1 cellular context compared by ENCODE assay signal in the genomic region with DNA sequence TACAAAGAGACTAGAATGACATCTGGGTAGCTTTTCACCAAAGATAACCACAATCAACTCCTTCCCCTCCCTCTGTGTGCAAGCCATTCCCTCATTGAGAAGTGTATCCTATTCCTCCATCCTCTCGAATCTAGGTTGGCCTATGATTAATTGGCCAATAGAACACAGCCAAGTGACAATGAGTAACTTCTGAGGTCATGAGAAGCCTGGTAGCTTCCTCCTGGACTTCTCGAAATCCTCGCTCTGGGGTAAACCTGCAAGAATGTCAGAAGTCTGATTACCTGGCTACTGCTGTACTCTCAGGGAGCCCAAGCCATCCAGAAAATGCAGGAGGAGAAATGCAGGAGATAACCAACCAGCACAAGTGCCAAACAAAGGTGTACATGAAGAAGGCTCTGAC.
TF ChIP-seq lines count a peak whose summit lies in the region.

No MANE protein-coding gene starts in this region.

TF ChIP-seq in SK-N-SH treated with all-trans-retinoic acid at 6 μM for 48 hours, 23 proteins besides CTCF, POLR2A, EP300 and RAD21 (continued from another document):
- TF ChIP-seq, protein P1, sequence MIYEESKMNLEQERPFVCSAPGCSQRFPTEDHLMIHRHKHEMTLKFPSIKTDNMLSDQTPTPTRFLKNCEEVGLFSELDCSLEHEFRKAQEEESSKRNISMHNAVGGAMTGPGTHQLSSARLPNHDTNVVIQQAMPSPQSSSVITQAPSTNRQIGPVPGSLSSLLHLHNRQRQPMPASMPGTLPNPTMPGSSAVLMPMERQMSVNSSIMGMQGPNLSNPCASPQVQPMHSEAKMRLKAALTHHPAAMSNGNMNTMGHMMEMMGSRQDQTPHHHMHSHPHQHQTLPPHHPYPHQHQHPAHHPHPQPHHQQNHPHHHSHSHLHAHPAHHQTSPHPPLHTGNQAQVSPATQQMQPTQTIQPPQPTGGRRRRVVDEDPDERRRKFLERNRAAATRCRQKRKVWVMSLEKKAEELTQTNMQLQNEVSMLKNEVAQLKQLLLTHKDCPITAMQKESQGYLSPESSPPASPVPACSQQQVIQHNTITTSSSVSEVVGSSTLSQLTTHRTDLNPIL (CRISPR knock-in tag; IDR thresholded peaks at IDR 0.05; ENCODE audit: low read depth), result no peak
- TF ChIP-seq ZNF8 (CRISPR knock-in tag; IDR thresholded peaks at IDR 0.05), result no peak
- TF ChIP-seq, protein P2, sequence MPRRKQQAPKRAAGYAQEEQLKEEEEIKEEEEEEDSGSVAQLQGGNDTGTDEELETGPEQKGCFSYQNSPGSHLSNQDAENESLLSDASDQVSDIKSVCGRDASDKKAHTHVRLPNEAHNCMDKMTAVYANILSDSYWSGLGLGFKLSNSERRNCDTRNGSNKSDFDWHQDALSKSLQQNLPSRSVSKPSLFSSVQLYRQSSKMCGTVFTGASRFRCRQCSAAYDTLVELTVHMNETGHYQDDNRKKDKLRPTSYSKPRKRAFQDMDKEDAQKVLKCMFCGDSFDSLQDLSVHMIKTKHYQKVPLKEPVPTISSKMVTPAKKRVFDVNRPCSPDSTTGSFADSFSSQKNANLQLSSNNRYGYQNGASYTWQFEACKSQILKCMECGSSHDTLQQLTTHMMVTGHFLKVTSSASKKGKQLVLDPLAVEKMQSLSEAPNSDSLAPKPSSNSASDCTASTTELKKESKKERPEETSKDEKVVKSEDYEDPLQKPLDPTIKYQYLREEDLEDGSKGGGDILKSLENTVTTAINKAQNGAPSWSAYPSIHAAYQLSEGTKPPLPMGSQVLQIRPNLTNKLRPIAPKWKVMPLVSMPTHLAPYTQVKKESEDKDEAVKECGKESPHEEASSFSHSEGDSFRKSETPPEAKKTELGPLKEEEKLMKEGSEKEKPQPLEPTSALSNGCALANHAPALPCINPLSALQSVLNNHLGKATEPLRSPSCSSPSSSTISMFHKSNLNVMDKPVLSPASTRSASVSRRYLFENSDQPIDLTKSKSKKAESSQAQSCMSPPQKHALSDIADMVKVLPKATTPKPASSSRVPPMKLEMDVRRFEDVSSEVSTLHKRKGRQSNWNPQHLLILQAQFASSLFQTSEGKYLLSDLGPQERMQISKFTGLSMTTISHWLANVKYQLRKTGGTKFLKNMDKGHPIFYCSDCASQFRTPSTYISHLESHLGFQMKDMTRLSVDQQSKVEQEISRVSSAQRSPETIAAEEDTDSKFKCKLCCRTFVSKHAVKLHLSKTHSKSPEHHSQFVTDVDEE (CRISPR knock-in tag; IDR thresholded peaks at IDR 0.05), result no peak
- TF ChIP-seq RARB (CRISPR knock-in tag; IDR thresholded peaks at IDR 0.05), result no peak
- no peak for TF ChIP-seq ZFP3 (CRISPR knock-in tag; IDR thresholded peaks at IDR 0.05)
- no peak for TF ChIP-seq SNAI2 (CRISPR knock-in tag; IDR thresholded peaks at IDR 0.05)
- no peak for TF ChIP-seq ISL1 (CRISPR knock-in tag; IDR thresholded peaks at IDR 0.05)
- no peak for TF ChIP-seq ZNF70 (CRISPR knock-in tag; IDR thresholded peaks at IDR 0.05)
- no peak for TF ChIP-seq POU6F1 (CRISPR knock-in tag; IDR thresholded peaks at IDR 0.05; ENCODE audit: borderline replicate concordance, low read depth)
- no peak for TF ChIP-seq OSR1 (CRISPR knock-in tag; IDR thresholded peaks at IDR 0.05)
- TF ChIP-seq TCF4 (CRISPR knock-in tag; IDR thresholded peaks at IDR 0.05; ENCODE audit: borderline replicate concordance), result no peak
- no peak for TF ChIP-seq TOX (CRISPR knock-in tag; IDR thresholded peaks at IDR 0.05; ENCODE audit: borderline replicate concordance)
- TF ChIP-seq PPARA (CRISPR knock-in tag; IDR thresholded peaks at IDR 0.05; ENCODE audit: borderline replicate concordance), result no peak
- TF ChIP-seq BACH2 (CRISPR knock-in tag; IDR thresholded peaks at IDR 0.05; ENCODE audit: borderline replicate concordance), result no peak
TF ChIP-seq in SK-N-SH treated with all-trans-retinoic acid at 6 μM for 48 hours: peak in this region for 0.
